Comparison of ENCODE assay signal across 11 cellular contexts in genomic region chr17:74631468-74632195, GRCh38. TPM values are rescaled to one million over a fixed set of nuclear protein-coding genes. Genes with fewer than 3 reads are reported as not detected.
DNase-seq lines count a peak whose midpoint lies in the region; ATAC-seq and TF ChIP-seq lines count a peak whose summit lies in the region.
"Had no signal": no experiment of that assay in that cellular context is flagged by ENCODE, and none has a peak within 500 bp of the region (broad histone marks: within the 10 kb centered on the region; RNA-seq: fewer than 3 reads in every experiment).

No MANE protein-coding gene starts in this region.

- no peak for TF ChIP-seq CTCF in natural killer cell (IDR thresholded peaks at IDR 0.05)
- TF ChIP-seq CTCF in chondrocyte (IDR thresholded peaks at IDR 0.05), result no peak

- H3K9me3 Mint-ChIP-seq in natural killer cell, result no peaks in the 10 kb centered on the region
- H3K9me3 Mint-ChIP-seq in natural killer cell treated with Interleukin-12 subunit alpha and Interleukin-12 subunit beta and Interleukin-15 and Interleukin-18, amount 100 ng/mL, for 72 hours, result no peaks in the 10 kb centered on the region
- H3K9me3 Mint-ChIP-seq in chondrocyte (ENCODE audit: low read depth), result peaks cover 6% of the 10 kb centered on the region
- H3K9me3 Mint-ChIP-seq in activated T-helper 17 cell treated with anti-CD3 and anti-CD28 coated beads, Interleukin-2, amount 50 U/mL, for 72 hours, result no peaks in the 10 kb centered on the region

- intact Hi-C loops in natural killer cell (cut with micrococcal nuclease), result no loop called here

- H3K27ac Mint-ChIP-seq in natural killer cell, result no peak overlapping the region
- H3K27ac Mint-ChIP-seq in natural killer cell treated with Interleukin-12 subunit alpha and Interleukin-12 subunit beta and Interleukin-15 and Interleukin-18, amount 100 ng/mL, for 72 hours, result no peak overlapping the region
- no peak overlapping the region for H3K27ac Mint-ChIP-seq in chondrocyte (ENCODE audit: unreplicated experiment)
- H3K27ac Mint-ChIP-seq in activated T-helper 17 cell treated with anti-CD3 and anti-CD28 coated beads, Interleukin-2, amount 50 U/mL, for 72 hours, result no peak overlapping the region

- H3K36me3 Mint-ChIP-seq in natural killer cell, result no peaks in the 10 kb centered on the region
- H3K36me3 Mint-ChIP-seq in natural killer cell treated with Interleukin-12 subunit alpha and Interleukin-12 subunit beta and Interleukin-15 and Interleukin-18, amount 100 ng/mL, for 72 hours, result peaks cover 4% of the 10 kb centered on the region
- H3K36me3 Mint-ChIP-seq in chondrocyte (ENCODE audit: low read depth), result no peaks in the 10 kb centered on the region
- H3K36me3 Mint-ChIP-seq in activated T-helper 17 cell treated with anti-CD3 and anti-CD28 coated beads, Interleukin-2, amount 50 U/mL, for 72 hours (ENCODE audit: low read depth), result no peaks in the 10 kb centered on the region

- DNase-seq in natural killer cell (no peak), SK-N-DZ (ENCODE audit: low spot score) (peak; percentile 24), islet precursor cell (peak; percentile 97), chondrocyte (ENCODE audit: low spot score) (no peak)
- no peak for DNase-seq in natural killer cell treated with Interleukin-12 subunit alpha and Interleukin-12 subunit beta and Interleukin-15 and Interleukin-18, amount 100 ng/mL, for 72 hours (ENCODE audit: low spot score)
- DNase-seq: activated naive CD4-positive, alpha-beta T cell treated with Interleukin-2 at 50 U/mL for 16 hours; NCI-H187 treated with DMSO at 0.1 percent for 48 hours had no signal

- peaks cover 0 to 10% of the 10 kb centered on the region in 2 donors for H3K4me1 Mint-ChIP-seq in natural killer cell
- H3K4me1 Mint-ChIP-seq in natural killer cell treated with Interleukin-12 subunit alpha and Interleukin-12 subunit beta and Interleukin-15 and Interleukin-18, amount 100 ng/mL, for 72 hours (ENCODE audit: low read depth in 2 of 2), result peaks cover 5 to 6% of the 10 kb centered on the region in 2 donors
- H3K4me1 Mint-ChIP-seq in chondrocyte (ENCODE audit: low read depth), result no peaks in the 10 kb centered on the region
- H3K4me1 Mint-ChIP-seq in activated T-helper 17 cell treated with anti-CD3 and anti-CD28 coated beads, Interleukin-2, amount 50 U/mL, for 72 hours, result peaks cover 4% of the 10 kb centered on the region

- H3K4me3 Mint-ChIP-seq in natural killer cell (no peak overlapping the region), chondrocyte (ENCODE audit: unreplicated experiment) (no peak overlapping the region)
- H3K4me3 Mint-ChIP-seq in natural killer cell treated with Interleukin-12 subunit alpha and Interleukin-12 subunit beta and Interleukin-15 and Interleukin-18, amount 100 ng/mL, for 72 hours, result no peak overlapping the region
- H3K4me3 Mint-ChIP-seq in activated T-helper 17 cell treated with anti-CD3 and anti-CD28 coated beads, Interleukin-2, amount 50 U/mL, for 72 hours, result no peak overlapping the region

- H3K27me3 Mint-ChIP-seq in natural killer cell (ENCODE audit: low read depth in 2 of 2), result peaks cover 36% of the 10 kb centered on the region in 2 donors
- peaks cover 32 to 44% of the 10 kb centered on the region in 2 donors for H3K27me3 Mint-ChIP-seq in natural killer cell treated with Interleukin-12 subunit alpha and Interleukin-12 subunit beta and Interleukin-15 and Interleukin-18, amount 100 ng/mL, for 72 hours
- peaks cover 36% of the 10 kb centered on the region for H3K27me3 Mint-ChIP-seq in chondrocyte (ENCODE audit: low read depth)
- H3K27me3 Mint-ChIP-seq in activated T-helper 17 cell treated with anti-CD3 and anti-CD28 coated beads, Interleukin-2, amount 50 U/mL, for 72 hours, result peaks cover 30% of the 10 kb centered on the region

- ATAC-seq in natural killer cell, result peak in 2 of 3 donors; percentile 24 to 49
- ATAC-seq in natural killer cell treated with Interleukin-12 subunit alpha and Interleukin-12 subunit beta and Interleukin-15 and Interleukin-18, amount 100 ng/mL, for 72 hours, result no peak
- no peak for ATAC-seq in GM21367 (IDR thresholded peaks at IDR 0.05; ENCODE audit: unreplicated experiment)
- ATAC-seq in GM18868 (IDR thresholded peaks at IDR 0.05; ENCODE audit: unreplicated experiment), result no peak
- ATAC-seq in activated T-helper 17 cell treated with anti-CD3 and anti-CD28 coated beads, Interleukin-2, amount 50 U/mL, for 72 hours (replicated peaks), result no peak

RNA-seq across cellular contexts. Expression of gene CD300E, which starts 8.1 kb away (rescaled TPM):
- 1 to 10 TPM; 6.9 to 10.0 (median 8.9) TPM for total RNA-seq in natural killer cell
- total RNA-seq in natural killer cell treated with Interleukin-12 subunit alpha and Interleukin-12 subunit beta and Interleukin-15 and Interleukin-18, amount 100 ng/mL, for 72 hours, result not detected
- polyA plus RNA-seq in SK-N-DZ (2014; cell fraction: cytosol; rRNA removed), result not detected in 2 replicates
- polyA plus RNA-seq in SK-N-DZ (2014; cell fraction: nucleus; rRNA removed), result not detected in 2 replicates
- total RNA-seq in chondrocyte, result not detected in 3 replicates
- total RNA-seq in activated T-helper 17 cell treated with anti-CD3 and anti-CD28 coated beads, Interleukin-2, amount 50 U/mL, for 72 hours, result not detected
- total RNA-seq: T-helper 2 cell treated with Interferon-gamma antibody and Interleukin-4, amounts not matched to agents 100 ng/mL and 5 ng/mL, for 36 hours had no signal

RNA-seq across cellular contexts. Expression of gene CD300LD, which starts 39.5 kb away (rescaled TPM):
- total RNA-seq in natural killer cell, result not detected
- not detected for total RNA-seq in natural killer cell treated with Interleukin-12 subunit alpha and Interleukin-12 subunit beta and Interleukin-15 and Interleukin-18, amount 100 ng/mL, for 72 hours
- polyA plus RNA-seq in SK-N-DZ (2014; cell fraction: cytosol; rRNA removed), result not detected in 2 replicates
- not detected in 2 replicates for polyA plus RNA-seq in SK-N-DZ (2014; cell fraction: nucleus; rRNA removed)
- total RNA-seq in chondrocyte, result not detected in 3 replicates
- not detected for total RNA-seq in activated T-helper 17 cell treated with anti-CD3 and anti-CD28 coated beads, Interleukin-2, amount 50 U/mL, for 72 hours
- total RNA-seq: T-helper 2 cell treated with Interferon-gamma antibody and Interleukin-4, amounts not matched to agents 100 ng/mL and 5 ng/mL, for 36 hours had no signal

Comparison
In these comparisons a context has a peak if more than half of its experiments do, and no peak if none do; other contexts are left out.
1. ATAC-seq: peak in natural killer cell (2 of 3); none in natural killer cell treated with Interleukin-12 subunit alpha and Interleukin-12 subunit beta and Interleukin-15 and Interleukin-18, amount 100 ng/mL, for 72 hours (0 of 2), GM21367 (single experiment), GM18868 (single experiment) and activated T-helper 17 cell treated with anti-CD3 and anti-CD28 coated beads, Interleukin-2, amount 50 U/mL, for 72 hours (single experiment).
2. DNase-seq: peak in SK-N-DZ (single experiment) and islet precursor cell (single experiment); none in natural killer cell (single experiment), natural killer cell treated with Interleukin-12 subunit alpha and Interleukin-12 subunit beta and Interleukin-15 and Interleukin-18, amount 100 ng/mL, for 72 hours (single experiment) and chondrocyte (single experiment).